In the genomic region with DNA sequence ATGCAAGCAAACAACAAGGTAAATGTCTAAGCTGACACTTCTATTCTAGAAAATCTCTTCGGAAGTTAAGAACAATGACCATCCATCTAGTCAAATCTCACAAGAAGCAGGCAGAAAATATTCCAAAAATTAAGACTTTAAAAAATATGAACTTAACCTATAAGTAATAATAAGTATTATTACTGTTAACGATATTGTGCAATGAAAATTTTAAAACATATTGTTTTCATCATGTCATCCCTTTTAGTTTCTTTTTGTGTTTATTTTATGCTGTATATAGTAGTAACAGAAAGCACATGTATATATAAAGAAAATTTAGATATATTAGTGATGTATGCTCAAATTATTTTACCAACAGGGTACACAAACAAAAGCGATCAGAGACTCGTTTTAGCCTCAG, we compare ENCODE assay signal across 2 cellular contexts.
TF ChIP-seq lines count a peak whose summit lies in the region.

No MANE protein-coding gene starts in this region.

TF ChIP-seq in IMR-90, 13 proteins besides CTCF, POLR2A, EP300 and RAD21:
- TF ChIP-seq FOS (IDR thresholded peaks at IDR 0.05; ENCODE audit: low read depth, low read length) (no peak), CEBPB (IDR thresholded peaks at IDR 0.05; ENCODE audit: low read depth, low read length) (peak; percentile 27; the same call in 1 of the 2 replicates)
- TF ChIP-seq, protein P1, sequence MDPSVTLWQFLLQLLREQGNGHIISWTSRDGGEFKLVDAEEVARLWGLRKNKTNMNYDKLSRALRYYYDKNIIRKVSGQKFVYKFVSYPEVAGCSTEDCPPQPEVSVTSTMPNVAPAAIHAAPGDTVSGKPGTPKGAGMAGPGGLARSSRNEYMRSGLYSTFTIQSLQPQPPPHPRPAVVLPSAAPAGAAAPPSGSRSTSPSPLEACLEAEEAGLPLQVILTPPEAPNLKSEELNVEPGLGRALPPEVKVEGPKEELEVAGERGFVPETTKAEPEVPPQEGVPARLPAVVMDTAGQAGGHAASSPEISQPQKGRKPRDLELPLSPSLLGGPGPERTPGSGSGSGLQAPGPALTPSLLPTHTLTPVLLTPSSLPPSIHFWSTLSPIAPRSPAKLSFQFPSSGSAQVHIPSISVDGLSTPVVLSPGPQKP (IDR thresholded peaks at IDR 0.05; ENCODE audit: borderline replicate concordance, low read depth, low read length) = no peak

TF ChIP-seq in K562, 482 proteins besides CTCF, POLR2A, EP300 and RAD21:
- no peak for TF ChIP-seq PHF20 (IDR thresholded peaks at IDR 0.05; ENCODE audit: partially characterized antibody)
- TF ChIP-seq, protein P2, sequence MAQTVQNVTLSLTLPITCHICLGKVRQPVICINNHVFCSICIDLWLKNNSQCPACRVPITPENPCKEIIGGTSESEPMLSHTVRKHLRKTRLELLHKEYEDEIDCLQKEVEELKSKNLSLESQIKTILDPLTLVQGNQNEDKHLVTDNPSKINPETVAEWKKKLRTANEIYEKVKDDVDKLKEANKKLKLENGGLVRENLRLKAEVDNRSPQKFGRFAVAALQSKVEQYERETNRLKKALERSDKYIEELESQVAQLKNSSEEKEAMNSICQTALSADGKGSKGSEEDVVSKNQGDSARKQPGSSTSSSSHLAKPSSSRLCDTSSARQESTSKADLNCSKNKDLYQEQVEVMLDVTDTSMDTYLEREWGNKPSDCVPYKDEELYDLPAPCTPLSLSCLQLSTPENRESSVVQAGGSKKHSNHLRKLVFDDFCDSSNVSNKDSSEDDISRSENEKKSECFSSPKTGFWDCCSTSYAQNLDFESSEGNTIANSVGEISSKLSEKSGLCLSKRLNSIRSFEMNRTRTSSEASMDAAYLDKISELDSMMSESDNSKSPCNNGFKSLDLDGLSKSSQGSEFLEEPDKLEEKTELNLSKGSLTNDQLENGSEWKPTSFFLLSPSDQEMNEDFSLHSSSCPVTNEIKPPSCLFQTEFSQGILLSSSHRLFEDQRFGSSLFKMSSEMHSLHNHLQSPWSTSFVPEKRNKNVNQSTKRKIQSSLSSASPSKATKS (CRISPR knock-in tag; IDR thresholded peaks at IDR 0.05) = no peak
- no peak for TF ChIP-seq CEBPG (CRISPR knock-in tag; IDR thresholded peaks at IDR 0.05)
- TF ChIP-seq CEBPG (tag; conservative IDR thresholded peaks at IDR 0.05 in 1 of 2, IDR thresholded peaks at IDR 0.05 in 1 of 2) = peak in 1 of 2 experiments; percentile 66; a peak in 2 of 4 replicates
- TF ChIP-seq CEBPB (tag; IDR thresholded peaks at IDR 0.05) = peak; percentile 62
- TF ChIP-seq ZNF408 (CRISPR knock-in tag; IDR thresholded peaks at IDR 0.05; ENCODE audit: low read depth) = no peak
- TF ChIP-seq NRF1 (conservative IDR thresholded peaks at IDR 0.05 in 1 of 2, IDR thresholded peaks at IDR 0.05 in 1 of 2) = no peak
